ENCODE assay signal across 17 cellular contexts in genomic region chr2:202608142-202608852, GRCh38. TPM values are rescaled to one million over a fixed set of nuclear protein-coding genes. Genes with fewer than 3 reads are reported as not detected.
A peak's percentile ranks its signal among the peaks of the same experiment; 100 is the strongest.
DNase-seq lines count a peak whose midpoint lies in the region; ATAC-seq, FAIRE-seq and TF ChIP-seq lines count a peak whose summit lies in the region.
"Had no signal": no experiment of that assay in that cellular context is flagged by ENCODE, and none has a peak within 500 bp of the region (broad histone marks: within the 10 kb centered on the region; RNA-seq: fewer than 3 reads in every experiment).

No MANE protein-coding gene starts in this region.

- H3K36me3 ChIP-seq in K562 (ENCODE audit: control insufficient read depth, insufficient read depth, low read length) = no peaks in the 10 kb centered on the region

- no peaks in the 10 kb centered on the region for H3K36me3 Mint-ChIP-seq in CD14-positive monocyte
- H3K36me3 Mint-ChIP-seq in activated T-cell treated with anti-CD3 and anti-CD28 coated beads, Interleukin-2, amount 50 U/mL, for 72 hours (ENCODE audit: insufficient read depth in 2 of 2) = peaks cover 0 to 1% of the 10 kb centered on the region in 2 donors

- peaks cover 0 to 2% (median 2%) of the 10 kb centered on the region in 3 donors for H3K27me3 Mint-ChIP-seq in CD14-positive monocyte (ENCODE audit: low read depth in 3 of 3)
- no peaks in the 10 kb centered on the region for H3K27me3 Mint-ChIP-seq in activated T-cell treated with anti-CD3 and anti-CD28 coated beads, Interleukin-2, amount 50 U/mL, for 72 hours (ENCODE audit: low read depth)

- H3K4me1 Mint-ChIP-seq in CD14-positive monocyte = peaks cover 47% of the 10 kb centered on the region
- peaks cover 29% of the 10 kb centered on the region for H3K4me1 Mint-ChIP-seq in activated T-cell treated with anti-CD3 and anti-CD28 coated beads, Interleukin-2, amount 50 U/mL, for 72 hours (ENCODE audit: low read depth)

- no peak overlapping the region for H3K4me3 ChIP-seq in K562
- H3K4me3 ChIP-seq: psoas muscle had no signal

- intact Hi-C loops in CD14-positive monocyte (cut with micrococcal nuclease) = no loop called here
- intact Hi-C loops in K562 (cut with micrococcal nuclease) = no loop called here

- peak overlapping the region; percentile 68 to 92 (median 83) for H3K27ac Mint-ChIP-seq in CD14-positive monocyte
- H3K27ac Mint-ChIP-seq in activated T-cell treated with anti-CD3 and anti-CD28 coated beads, Interleukin-2, amount 50 U/mL, for 72 hours = no peak overlapping the region

- TF ChIP-seq RAD21 in K562 (CRISPR knock-in tag; conservative IDR thresholded peaks at IDR 0.05 in 1 of 2, IDR thresholded peaks at IDR 0.05 in 1 of 2) = no peak

- H3K4me3 Mint-ChIP-seq in CD14-positive monocyte = peak overlapping the region in 1 of 2 donors; percentile 72
- no peak overlapping the region for H3K4me3 Mint-ChIP-seq in activated T-cell treated with anti-CD3 and anti-CD28 coated beads, Interleukin-2, amount 50 U/mL, for 72 hours

- TF ChIP-seq CTCF in CD14-positive monocyte (IDR thresholded peaks at IDR 0.05) (no peak), GM20000 (IDR thresholded peaks at IDR 0.05; ENCODE audit: extremely low read depth, missing control alignments) (no peak), K562 (IDR thresholded peaks at IDR 0.05 in 2 of 3, conservative IDR thresholded peaks at IDR 0.05 in 1 of 3; ENCODE audit: insufficient read depth in 2 of 3, low read depth in 1 of 3, low read length in 3 of 3) (no peak)

- FAIRE-seq in K562 (lab: Jason Lieb, UNC) = no peak

- H2AFZ ChIP-seq in K562 (ENCODE audit: low read depth, low read length) = no peak overlapping the region

- DNase-seq in CD14-positive monocyte (ENCODE audit: low spot score) = peak; percentile 55
- DNase-seq in GM20000 (ENCODE audit: low spot score) = peak; percentile 18
- DNase-seq in Kasumi-1 (lab: John Stamatoyannopoulos, UW) = peak; percentile 89 to 96
- no peak for DNase-seq in K562 (ENCODE audit: extremely low read depth in 1 of 4, low spot score in 3 of 4)
- DNase-seq in activated T-cell treated with anti-CD3 and anti-CD28 coated beads, Interleukin-2, amount 50 U/mL, for 72 hours = no peak
- DNase-seq in DMS53 treated with DMSO at 0.1 percent for 48 hours (lab: John Stamatoyannopoulos, UW; ENCODE audit: unreplicated experiment) = no peak
- DNase-seq: activated CD4-positive, CD25-positive, alpha-beta regulatory T cell; activated T-cell treated with anti-CD3 and anti-CD28 coated beads, Interleukin-2, amount 50 U/mL, for 48 hours; anterior cingulate cortex; dermis blood vessel endothelial cell; DMS153; NCI-H1417; NCI-H524; psoas muscle; SHP77 had no signal

- no peaks in the 10 kb centered on the region for H3K79me2 ChIP-seq in K562 (ENCODE audit: control insufficient read depth, insufficient read depth, low read length)

- H3K27ac ChIP-seq in K562 (ENCODE audit: extremely low read depth, low read depth, low read length) = no peak overlapping the region
- H3K27ac ChIP-seq: psoas muscle had no signal

- ATAC-seq in K562 (no peak), GM19328 (IDR thresholded peaks at IDR 0.05; ENCODE audit: unreplicated experiment) (no peak), HG03280 (IDR thresholded peaks at IDR 0.05; ENCODE audit: unreplicated experiment) (no peak)
- no peak for ATAC-seq in activated T-cell treated with anti-CD3 and anti-CD28 coated beads, Interleukin-2, amount 50 U/mL, for 72 hours (replicated peaks in 1 of 2)
- ATAC-seq: psoas muscle had no signal

- POLR2A ChIA-PET in K562 (lab: Yijun Ruan, JAX) = no interaction called here

- H3K4me1 ChIP-seq in K562 (replicated peaks in 1 of 2; ENCODE audit: control insufficient read depth in 2 of 2, insufficient read depth in 2 of 2, low read length in 2 of 2) = 0 out of 5 replicates have a peak, but pooled peaks cover 0 to 3% of the 10 kb centered on the region in 2 experiments
- H3K4me1 ChIP-seq: psoas muscle had no signal

- peaks cover 0 to 3% (median 0%) of the 10 kb centered on the region in 7 donors for H3K9me3 Mint-ChIP-seq in CD14-positive monocyte
- no peaks in the 10 kb centered on the region for H3K9me3 Mint-ChIP-seq in activated T-cell treated with anti-CD3 and anti-CD28 coated beads, Interleukin-2, amount 50 U/mL, for 72 hours

- WGBS in K562 (ENCODE audit: insufficient coverage, low coverage, missing lambda C conversion rate) = 16% methylated on average over 2 of the region's 2 CpGs

- H4K20me1 ChIP-seq in K562 (replicated peaks; ENCODE audit: control insufficient read depth, insufficient read depth, low read length) = no peaks in the 10 kb centered on the region

- H3K9me3 ChIP-seq in K562 (replicated peaks; ENCODE audit: control insufficient read depth, insufficient read depth, low read depth, low read length) = no peaks in the 10 kb centered on the region
- H3K9me3 ChIP-seq: psoas muscle had no signal

- CTCF ChIA-PET in K562 (lab: Yijun Ruan, JAX; ENCODE audit: low intra/inter-chr PET ratio) = no interaction called here

- no peak for TF ChIP-seq EP300 in K562 (IDR thresholded peaks at IDR 0.05; ENCODE audit: low read length)

- H3K27me3 ChIP-seq in K562 (ENCODE audit: control insufficient read depth in 2 of 2, insufficient read depth in 2 of 2, low read length in 2 of 2) = no peaks in the 10 kb centered on the region

- BruUV-seq in K562 (replicated peaks; lab: Mats Ljungman, UMichigan) = no TSS peak

- H3K9me1 ChIP-seq in K562 (ENCODE audit: control insufficient read depth, insufficient read depth, low read length) = no peaks in the 10 kb centered on the region

- TF ChIP-seq POLR2A in K562 (conservative IDR thresholded peaks at IDR 0.05) = no peak

- in situ Hi-C loops in K562 (cut with MboI) = no loop called here

- H3K4me2 ChIP-seq in K562 (ENCODE audit: insufficient read depth, low read length) = no peak overlapping the region

- H3K9ac ChIP-seq in K562 (ENCODE audit: insufficient read depth in 1 of 2, low read depth in 2 of 2, low read length in 2 of 2) = no peak overlapping the region

TF ChIP-seq in K562, 482 proteins besides CTCF, POLR2A, EP300 and RAD21:
- TF ChIP-seq ZNF316 (IDR thresholded peaks at IDR 0.05) (no peak), SPI1 (IDR thresholded peaks at IDR 0.05; ENCODE audit: borderline replicate concordance, low read depth, low read length) (peak; percentile 96)

RNA-seq across cellular contexts. Expression of gene FAM117B, which starts 26.5 kb away (rescaled TPM):
- polyA plus RNA-seq in CD14-positive monocyte = 1 to 10 TPM; 4.6 TPM
- 2.8 and 5.8 TPM in 2 replicates for total RNA-seq in K562 (2011; cell fraction: chromatin; rRNA removed; ENCODE audit: low replicate concordance)
- 0.83 and 1.3 TPM in 2 replicates for total RNA-seq in K562 (2011; cell fraction: nucleolus; rRNA removed)
- total RNA-seq in K562 (2011; cell fraction: nucleoplasm; rRNA removed) = 2.8 and 5.6 TPM in 2 replicates
- 1.6 and 2.2 TPM in 2 replicates for total RNA-seq in K562 (2014; rRNA removed)
- total RNA-seq in K562 (2014; rRNA removed; fragmentation: Illumina TruSeq; extraction: Trizol) = 3.4 and 3.6 TPM in 2 replicates
- 2.6 and 2.9 TPM in 2 replicates for total RNA-seq in K562 (2015; rRNA removed; fragmentation: Illumina TruSeq; extraction: Trizol)
- 5.2 and 5.5 TPM in 2 replicates for total RNA-seq in K562 (2021)
- polyA plus RNA-seq in K562 (2011; rRNA removed) = 2.1 TPM in 2 replicates
- 0.82 and 1.1 TPM in 2 replicates for polyA plus RNA-seq in K562 (2011; cell fraction: cytosol; rRNA removed)
- polyA plus RNA-seq in K562 (2011; cell fraction: nucleus; rRNA removed) = 1.00 and 1.0 TPM in 2 replicates
- 1.8 and 2.7 TPM in 2 replicates for polyA plus RNA-seq in K562 (2012)
- 3.4 and 3.6 TPM in 2 replicates for polyA plus RNA-seq in K562 (2014; fragmentation: Illumina TruSeq; extraction: Trizol)
- 1 to 10 TPM; 2.6 to 3.7 TPM for polyA plus RNA-seq in K562 (2014; fragmentation: Nextera tagmentation; extraction: Ambion mirVana)
- polyA plus RNA-seq in K562 (2014; rRNA removed) = 1.7 and 2.3 TPM in 2 replicates
- 2.9 and 4.0 TPM in 2 replicates for polyA minus RNA-seq in K562 (2011; rRNA and poly(A)+ RNA removed)
- 2.7 and 3.0 TPM in 2 replicates for polyA minus RNA-seq in K562 (2011; cell fraction: cytosol; rRNA and poly(A)+ RNA removed)
- polyA minus RNA-seq in K562 (2011; cell fraction: nucleus; rRNA and poly(A)+ RNA removed) = 1.3 and 1.7 TPM in 2 replicates
- 10 to 100 TPM; 11.4 to 16.7 TPM for total RNA-seq in activated T-cell treated with anti-CD3 and anti-CD28 coated beads, Interleukin-2, amount 50 U/mL, for 72 hours

Comparison
In these comparisons a context has a peak if more than half of its experiments do, and no peak if none do; other contexts are left out.
1. DNase-seq: peak in CD14-positive monocyte (single experiment), GM20000 (single experiment) and Kasumi-1 (2 of 2); none in K562 (0 of 4), activated T-cell treated with anti-CD3 and anti-CD28 coated beads, Interleukin-2, amount 50 U/mL, for 72 hours (0 of 2) and DMS53 treated with DMSO at 0.1 percent for 48 hours (single experiment).